In the genomic region with DNA sequence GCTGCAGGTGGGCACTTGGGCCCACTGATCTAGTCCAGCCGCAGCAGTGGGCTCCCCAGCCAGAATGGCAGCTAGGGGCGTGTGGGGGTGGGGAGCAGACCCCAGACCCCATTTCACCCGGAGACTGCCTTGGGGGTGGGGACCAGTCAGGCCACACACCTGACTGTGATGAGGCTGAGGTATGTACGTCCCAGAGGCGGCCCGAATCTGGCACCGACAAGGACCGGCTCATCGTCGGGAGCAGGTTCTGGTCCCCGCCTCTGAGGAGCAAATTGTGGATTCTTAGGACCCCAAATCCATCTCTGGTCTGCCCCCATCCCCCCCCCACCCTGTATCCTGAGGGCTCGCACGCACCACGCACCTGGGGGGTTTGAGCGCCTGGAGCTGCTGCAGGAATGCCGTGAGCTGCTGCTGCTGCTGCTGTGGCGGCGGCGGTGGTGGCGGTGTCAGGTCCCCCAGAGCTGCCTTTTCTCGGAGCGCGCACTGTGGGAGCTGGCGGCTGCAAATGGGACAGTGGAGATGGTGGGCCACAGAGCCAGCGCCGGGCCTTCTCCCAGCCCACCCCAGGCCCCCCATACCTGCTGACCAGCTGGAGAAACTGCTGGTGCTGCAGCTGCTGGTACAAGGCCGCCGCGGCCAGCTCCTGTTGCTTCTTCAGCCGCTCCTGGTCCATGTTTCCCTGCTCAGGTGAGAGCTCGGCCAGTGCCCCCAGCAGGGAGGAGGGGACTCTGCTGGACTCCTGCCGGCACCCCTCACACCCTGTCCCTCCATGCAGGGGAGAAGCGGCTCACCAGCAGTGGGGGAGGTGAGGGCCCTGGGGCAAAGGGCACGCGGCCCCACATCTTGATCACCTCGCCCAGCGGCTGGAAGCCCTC, we compare ENCODE assay signal across 32 cellular contexts. TPM values are rescaled to one million over a fixed set of nuclear protein-coding genes. Genes with fewer than 3 reads are reported as not detected.
"Had no signal": no experiment of that assay in that cellular context is flagged by ENCODE, and none has a peak within 500 bp of the region (broad histone marks: within the 10 kb centered on the region; RNA-seq: fewer than 3 reads in every experiment).

No MANE protein-coding gene starts in this region.

- H3K27ac ChIP-seq: adrenal gland, ascending aorta, brain microvascular endothelial cell, foreskin keratinocyte, hepatocyte, sigmoid colon, thoracic aorta, WERI-Rb-1 had no signal

- H3K36me3 Mint-ChIP-seq: activated naive CD8-positive, alpha-beta T cell; natural killer cell treated with Interleukin-12 subunit alpha and Interleukin-12 subunit beta and Interleukin-15 and Interleukin-18, amount 100 ng/mL, for 72 hours had no signal

- H3K4me2 ChIP-seq: hepatocyte, smooth muscle cell had no signal

- H2AFZ ChIP-seq: hepatocyte had no signal

- H3K4me3 Mint-ChIP-seq: activated naive CD8-positive, alpha-beta T cell; activated T-cell treated with anti-CD3 and anti-CD28 coated beads, Interleukin-2, amount 50 U/mL, for 24 hours; activated T-helper 17 cell treated with anti-CD3 and anti-CD28 coated beads, Interleukin-2, amount 50 U/mL, for 72 hours; dendritic cell treated with granulocyte-macrophage colony-stimulating factor and Interleukin-4, amounts not matched to agents 40 ng/mL and 50 ng/mL, for 4 days; mesothelial cell of epicardium; natural killer cell treated with Interleukin-12 subunit alpha and Interleukin-12 subunit beta and Interleukin-15 and Interleukin-18, amount 100 ng/mL, for 72 hours; T-cell; T-helper 2 cell treated with Interferon-gamma antibody and Interleukin-4, amounts not matched to agents 5 μg/mL and 100 μg/mL, for 36 hours; type B pancreatic cell had no signal

- H3K9me3 Mint-ChIP-seq: activated T-cell treated with anti-CD3 and anti-CD28 coated beads, Interleukin-2, amount 50 U/mL, for 24 hours; activated T-helper 17 cell treated with anti-CD3 and anti-CD28 coated beads, Interleukin-2, amount 50 U/mL, for 72 hours; dendritic cell treated with granulocyte-macrophage colony-stimulating factor and Interleukin-4, amounts not matched to agents 40 ng/mL and 50 ng/mL, for 4 days; mesothelial cell of epicardium; natural killer cell treated with Interleukin-12 subunit alpha and Interleukin-12 subunit beta and Interleukin-15 and Interleukin-18, amount 100 ng/mL, for 72 hours; T-cell; T-helper 2 cell treated with Interferon-gamma antibody and Interleukin-4, amounts not matched to agents 5 μg/mL and 100 μg/mL, for 36 hours; type B pancreatic cell had no signal

- H3K9me3 ChIP-seq: adrenal gland, ascending aorta, sigmoid colon, thoracic aorta had no signal

- H3K4me1 ChIP-seq: foreskin keratinocyte had no signal

- DNase-seq: activated CD4-positive, alpha-beta T cell treated with anti-CD3 and anti-CD28 coated beads for 1 hour; activated CD4-positive, alpha-beta T cell treated with anti-CD3 and anti-CD28 coated beads, Interleukin-2, amount 50 U/mL, for 4 hours; activated CD8-positive, alpha-beta memory T cell treated with anti-CD3 and anti-CD28 coated beads, Interleukin-2, amount 50 U/mL, for 4 hours; activated naive CD4-positive, alpha-beta T cell; brain microvascular endothelial cell; effector CD8-positive, alpha-beta T cell; erythroblast; foreskin keratinocyte; mammary epithelial cell; occipital lobe; sigmoid colon; stimulated activated CD4-positive, alpha-beta T cell treated with anti-CD3 and anti-CD28 coated beads, Interleukin-2, amount 100 ng/mL, for 48 hours; stimulated activated CD8-positive, alpha-beta memory T cell treated with anti-CD3 and anti-CD28 coated beads, Interleukin-4, amount 100 ng/mL, for 48 hours; stimulated activated naive CD4-positive, alpha-beta T cell; T-cell; WERI-Rb-1 had no signal

- H3K27ac Mint-ChIP-seq: activated naive CD8-positive, alpha-beta T cell; activated T-helper 17 cell treated with anti-CD3 and anti-CD28 coated beads, Interleukin-2, amount 50 U/mL, for 72 hours; dendritic cell treated with granulocyte-macrophage colony-stimulating factor and Interleukin-4, amounts not matched to agents 40 ng/mL and 50 ng/mL, for 4 days; mesothelial cell of epicardium; natural killer cell treated with Interleukin-12 subunit alpha and Interleukin-12 subunit beta and Interleukin-15 and Interleukin-18, amount 100 ng/mL, for 72 hours; T-cell; T-helper 2 cell treated with Interferon-gamma antibody and Interleukin-4, amounts not matched to agents 5 μg/mL and 100 μg/mL, for 36 hours; type B pancreatic cell had no signal

- H3K27me3 ChIP-seq: adrenal gland, ascending aorta, brain microvascular endothelial cell, foreskin keratinocyte, hepatocyte, sigmoid colon had no signal

- H3K27me3 Mint-ChIP-seq: activated naive CD8-positive, alpha-beta T cell; activated T-cell treated with anti-CD3 and anti-CD28 coated beads, Interleukin-2, amount 50 U/mL, for 24 hours; activated T-helper 17 cell treated with anti-CD3 and anti-CD28 coated beads, Interleukin-2, amount 50 U/mL, for 72 hours; dendritic cell treated with granulocyte-macrophage colony-stimulating factor and Interleukin-4, amounts not matched to agents 40 ng/mL and 50 ng/mL, for 4 days; natural killer cell treated with Interleukin-12 subunit alpha and Interleukin-12 subunit beta and Interleukin-15 and Interleukin-18, amount 100 ng/mL, for 72 hours; T-cell; type B pancreatic cell had no signal

RNA-seq across cellular contexts. Expression of a gene that starts 27.6 kb away (rescaled TPM):
- total RNA-seq: activated T-helper 17 cell treated with anti-CD3 and anti-CD28 coated beads, Interleukin-2, amount 50 U/mL, for 72 hours; ascending aorta; fibroblast of lung; foreskin keratinocyte; hepatocyte; left ventricle myocardium superior; mammary epithelial cell; mesothelial cell of epicardium; natural killer cell treated with Interleukin-12 subunit alpha and Interleukin-12 subunit beta and Interleukin-15 and Interleukin-18, amount 100 ng/mL, for 72 hours; renal cortical epithelial cell; smooth muscle cell; T-cell; thoracic aorta had no signal

RNA-seq across cellular contexts. Expression of a gene that starts 36.4 kb away (rescaled TPM):
- total RNA-seq: activated T-helper 17 cell treated with anti-CD3 and anti-CD28 coated beads, Interleukin-2, amount 50 U/mL, for 72 hours; adrenal gland; ascending aorta; fibroblast of lung; left ventricle myocardium superior; mammary epithelial cell; natural killer cell treated with Interleukin-12 subunit alpha and Interleukin-12 subunit beta and Interleukin-15 and Interleukin-18, amount 100 ng/mL, for 72 hours; occipital lobe; renal cortical epithelial cell; sigmoid colon; smooth muscle cell; T-cell; thoracic aorta had no signal
